ENCODE assay signal across 17 cellular contexts in genomic region chr17:80308672-80309517, GRCh38. TPM values are rescaled to one million over a fixed set of nuclear protein-coding genes. Genes with fewer than 3 reads are reported as not detected.
DNase-seq lines count a peak whose midpoint lies in the region; ATAC-seq lines count a peak whose summit lies in the region.
"Had no signal": no experiment of that assay in that cellular context is flagged by ENCODE, and none has a peak within 500 bp of the region (broad histone marks: within the 10 kb centered on the region; RNA-seq: fewer than 3 reads in every experiment).

No MANE protein-coding gene starts in this region.

- no peak for DNase-seq in stimulated activated naive CD8-positive, alpha-beta T cell treated with anti-CD3 and anti-CD28 coated beads, Interleukin-15, Interleukin-2, amounts not matched to agents 100 U/mL and 50 U/mL, for 24 hours
- DNase-seq in activated T-helper 2 cell treated with anti-CD3 and anti-CD28 coated beads, Interferon-gamma antibody, Interleukin-2, Interleukin-4, amounts not matched to agents 10 μg/mL and 5 μg/mL and 100 μg/mL, durations not matched to agents 14 hours and 24 hours and 36 hours (ENCODE audit: low spot score), result no peak
- peak; percentile 53 for DNase-seq in mesenteric fat pad (ENCODE audit: low spot score)
- no peak for DNase-seq in NOMO-1 treated with DMSO at 0.1 percent for 48 hours (lab: John Stamatoyannopoulos, UW; ENCODE audit: unreplicated experiment)
- DNase-seq: body of pancreas; foreskin keratinocyte; NCI-H146; NCI-H446 treated with DMSO at 0.1 percent for 48 hours; stimulated activated CD4-positive, alpha-beta T cell treated with anti-CD3 and anti-CD28 coated beads, Interleukin-2, amount 100 ng/mL, for 48 hours; stimulated activated CD8-positive, alpha-beta memory T cell treated with anti-CD3 and anti-CD28 coated beads, Interleukin-4, amount 100 ng/mL, for 48 hours; transverse colon had no signal

- H3K27ac Mint-ChIP-seq in stimulated activated naive CD8-positive, alpha-beta T cell treated with anti-CD3 and anti-CD28 coated beads, Interleukin-15, Interleukin-2, amounts not matched to agents 100 ng/mL and 50 ng/mL, for 24 hours, result peak overlapping the region; percentile 88
- H3K27ac Mint-ChIP-seq in activated T-helper 2 cell treated with anti-CD3 and anti-CD28 coated beads, Interferon-gamma antibody, Interleukin-2, Interleukin-4, amounts not matched to agents 10 μg/mL and 5 μg/mL and 100 μg/mL, durations not matched to agents 14 hours and 24 hours and 36 hours, result peak overlapping the region; percentile 84

- no peaks in the 10 kb centered on the region for H3K9me3 Mint-ChIP-seq in stimulated activated naive CD8-positive, alpha-beta T cell treated with anti-CD3 and anti-CD28 coated beads, Interleukin-15, Interleukin-2, amounts not matched to agents 100 ng/mL and 50 ng/mL, for 24 hours
- peaks cover 7% of the 10 kb centered on the region for H3K9me3 Mint-ChIP-seq in activated T-helper 2 cell treated with anti-CD3 and anti-CD28 coated beads, Interferon-gamma antibody, Interleukin-2, Interleukin-4, amounts not matched to agents 10 μg/mL and 5 μg/mL and 100 μg/mL, durations not matched to agents 14 hours and 24 hours and 36 hours
- H3K9me3 Mint-ChIP-seq: neural crest cell had no signal

- no peak for ATAC-seq in stimulated activated naive CD8-positive, alpha-beta T cell treated with anti-CD3 and anti-CD28 coated beads, Interleukin-15, Interleukin-2, amounts not matched to agents 100 U/mL and 50 U/mL, for 24 hours
- no peak for ATAC-seq in HG02571 (IDR thresholded peaks at IDR 0.05; ENCODE audit: unreplicated experiment)
- ATAC-seq in HG03135 (IDR thresholded peaks at IDR 0.05; ENCODE audit: unreplicated experiment), result no peak
- ATAC-seq in HG03457 (IDR thresholded peaks at IDR 0.05; ENCODE audit: unreplicated experiment), result no peak
- ATAC-seq: body of pancreas, foreskin keratinocyte, SK-N-SH treated with all-trans-retinoic acid at 6 μM for 48 hours had no signal

- H3K4me3 Mint-ChIP-seq in stimulated activated naive CD8-positive, alpha-beta T cell treated with anti-CD3 and anti-CD28 coated beads, Interleukin-15, Interleukin-2, amounts not matched to agents 100 ng/mL and 50 ng/mL, for 24 hours, result no peak overlapping the region
- no peak overlapping the region for H3K4me3 Mint-ChIP-seq in activated T-helper 2 cell treated with anti-CD3 and anti-CD28 coated beads, Interferon-gamma antibody, Interleukin-2, Interleukin-4, amounts not matched to agents 10 μg/mL and 5 μg/mL and 100 μg/mL, durations not matched to agents 14 hours and 24 hours and 36 hours (ENCODE audit: low read depth)
- H3K4me3 Mint-ChIP-seq: neural crest cell had no signal

- intact Hi-C loops in activated T-helper 2 cell treated with anti-CD3 and anti-CD28 coated beads, Interferon-gamma antibody, Interleukin-2, Interleukin-4, amounts not matched to agents 10 μg/mL and 5 μg/mL and 100 μg/mL, durations not matched to agents 14 hours and 24 hours and 36 hours (cut with micrococcal nuclease), result no loop called here

- no peaks in the 10 kb centered on the region for H3K27me3 Mint-ChIP-seq in stimulated activated naive CD8-positive, alpha-beta T cell treated with anti-CD3 and anti-CD28 coated beads, Interleukin-15, Interleukin-2, amounts not matched to agents 100 ng/mL and 50 ng/mL, for 24 hours
- H3K27me3 Mint-ChIP-seq in activated T-helper 2 cell treated with anti-CD3 and anti-CD28 coated beads, Interferon-gamma antibody, Interleukin-2, Interleukin-4, amounts not matched to agents 10 μg/mL and 5 μg/mL and 100 μg/mL, durations not matched to agents 14 hours and 24 hours and 36 hours (ENCODE audit: low read depth), result no peaks in the 10 kb centered on the region

- H3K4me1 Mint-ChIP-seq in stimulated activated naive CD8-positive, alpha-beta T cell treated with anti-CD3 and anti-CD28 coated beads, Interleukin-15, Interleukin-2, amounts not matched to agents 100 ng/mL and 50 ng/mL, for 24 hours (ENCODE audit: low read depth), result peaks cover 15% of the 10 kb centered on the region
- peaks cover 6% of the 10 kb centered on the region for H3K4me1 Mint-ChIP-seq in activated T-helper 2 cell treated with anti-CD3 and anti-CD28 coated beads, Interferon-gamma antibody, Interleukin-2, Interleukin-4, amounts not matched to agents 10 μg/mL and 5 μg/mL and 100 μg/mL, durations not matched to agents 14 hours and 24 hours and 36 hours (ENCODE audit: low read depth)
- H3K4me1 Mint-ChIP-seq: neural crest cell had no signal

- H3K36me3 Mint-ChIP-seq in stimulated activated naive CD8-positive, alpha-beta T cell treated with anti-CD3 and anti-CD28 coated beads, Interleukin-15, Interleukin-2, amounts not matched to agents 100 ng/mL and 50 ng/mL, for 24 hours (ENCODE audit: low read depth), result peaks cover 81% of the 10 kb centered on the region
- H3K36me3 Mint-ChIP-seq in activated T-helper 2 cell treated with anti-CD3 and anti-CD28 coated beads, Interferon-gamma antibody, Interleukin-2, Interleukin-4, amounts not matched to agents 10 μg/mL and 5 μg/mL and 100 μg/mL, durations not matched to agents 14 hours and 24 hours and 36 hours (ENCODE audit: low read depth), result peaks cover 81% of the 10 kb centered on the region

RNA-seq across cellular contexts. Expression of gene RNF213, which starts 48.2 kb away (rescaled TPM):
- total RNA-seq in activated T-helper 2 cell treated with anti-CD3 and anti-CD28 coated beads, Interferon-gamma antibody, Interleukin-2, Interleukin-4, amounts not matched to agents 10 μg/mL and 5 μg/mL and 100 μg/mL, durations not matched to agents 14 hours and 24 hours and 36 hours, result 297 and 309 TPM in 2 replicates
- total RNA-seq in mesenteric fat pad, result 168 TPM
